Comparison of ENCODE assay signal across 19 cellular contexts in genomic region chr9:108207611-108208051, GRCh38.
DNase-seq lines count a peak whose midpoint lies in the region; ATAC-seq, FAIRE-seq and TF ChIP-seq lines count a peak whose summit lies in the region.
"Had no signal": no experiment of that assay in that cellular context is flagged by ENCODE, and none has a peak within 500 bp of the region (broad histone marks: within the 10 kb centered on the region; RNA-seq: fewer than 3 reads in every experiment).

No MANE protein-coding gene starts in this region.

- H4K20me1 ChIP-seq in MM.1S (ENCODE audit: insufficient read depth, low read length): no peaks in the 10 kb centered on the region

- H3K36me3 ChIP-seq in BJ (ENCODE audit: control insufficient read depth, insufficient read depth, low read length): no peaks in the 10 kb centered on the region
- no peaks in the 10 kb centered on the region for H3K36me3 ChIP-seq in MM.1S (replicated peaks; ENCODE audit: insufficient read depth, low read length)
- H3K36me3 ChIP-seq in trophoblast cell (ENCODE audit: control insufficient read depth in 1 of 2, insufficient read depth in 2 of 2, low read length in 2 of 2): no peaks in the 10 kb centered on the region
- H3K36me3 ChIP-seq in naive thymus-derived CD4-positive, alpha-beta T cell (ENCODE audit: control insufficient read depth in 2 of 3, insufficient read depth in 3 of 3, low read length in 3 of 3): no peaks in the 10 kb centered on the region
- H3K36me3 ChIP-seq: BE2C, heart left ventricle, prostate gland had no signal

- H3K4me1 Mint-ChIP-seq in naive thymus-derived CD4-positive, alpha-beta T cell: no peaks in the 10 kb centered on the region
- H3K4me1 Mint-ChIP-seq: activated naive CD4-positive, alpha-beta T cell treated with anti-CD3 and anti-CD28 coated beads, Interleukin-2, amount 10 ng/mL, durations not matched to agents 7 days and 5 days had no signal

- H3K4me1 ChIP-seq in MM.1S (ENCODE audit: low read length) (no peaks in the 10 kb centered on the region), trophoblast cell (ENCODE audit: control insufficient read depth in 1 of 2, insufficient read depth in 2 of 2, low read length in 2 of 2) (no peaks in the 10 kb centered on the region)
- no peaks in the 10 kb centered on the region for H3K4me1 ChIP-seq in naive thymus-derived CD4-positive, alpha-beta T cell (ENCODE audit: control insufficient read depth in 2 of 2, insufficient read depth in 2 of 2, low read length in 2 of 2)
- H3K4me1 ChIP-seq: BE2C, heart left ventricle, prostate gland had no signal

- ATAC-seq in naive thymus-derived CD4-positive, alpha-beta T cell: no peak
- ATAC-seq: heart left ventricle, HepG2 had no signal

- H3K79me1 ChIP-seq in trophoblast cell (ENCODE audit: low read length): no peaks in the 10 kb centered on the region

- H3F3A ChIP-seq in MM.1S (ENCODE audit: insufficient read depth, low read length): no peaks in the 10 kb centered on the region

- H3K9me3 Mint-ChIP-seq in naive thymus-derived CD4-positive, alpha-beta T cell: peaks cover 0 to 41% (median 5%) of the 10 kb centered on the region in 11 donors

- FAIRE-seq in GM12892 (lab: Jason Lieb, UNC): no peak
- FAIRE-seq: HepG2, keratinocyte had no signal

- no peak overlapping the region for H2BK12ac ChIP-seq in trophoblast cell (ENCODE audit: low read length)

- H3K27ac ChIP-seq in angular gyrus (ENCODE audit: low read depth, low read length) (peak overlapping the region; percentile 66), MM.1S (ENCODE audit: low read length) (no peak overlapping the region), trophoblast cell (ENCODE audit: low read depth, low read length) (no peak overlapping the region)
- H3K27ac ChIP-seq in naive thymus-derived CD4-positive, alpha-beta T cell (ENCODE audit: low read depth, low read length): no peak overlapping the region
- H3K27ac ChIP-seq: heart left ventricle, prostate gland had no signal

- DNase-seq in BJ (ENCODE audit: low read depth) (peak; percentile 29), fibroblast of the aortic adventitia (ENCODE audit: low read depth) (peak; percentile 57), renal cortical epithelial cell (ENCODE audit: low read depth) (peak; percentile 86), MM.1S (no peak), GM12892 (ENCODE audit: insufficient read length) (no peak), trophoblast cell (no peak)
- DNase-seq in naive thymus-derived CD4-positive, alpha-beta T cell: no peak
- DNase-seq: activated CD4-positive, alpha-beta T cell treated with anti-CD3 and anti-CD28 coated beads for 4 hours; activated naive CD4-positive, alpha-beta T cell treated with anti-CD3 and anti-CD28 coated beads, Interleukin-2, amount 10 ng/mL, durations not matched to agents 7 days and 5 days; BE2C; cerebellar nuclear complex; DMS 273 treated with DMSO at 0.1 percent for 48 hours; heart left ventricle; NCI-H2171 treated with DMSO at 0.1 percent for 48 hours; Right ventricle myocardium superior had no signal

- no peak overlapping the region for H3K27ac Mint-ChIP-seq in naive thymus-derived CD4-positive, alpha-beta T cell
- H3K27ac Mint-ChIP-seq: activated naive CD4-positive, alpha-beta T cell treated with anti-CD3 and anti-CD28 coated beads, Interleukin-2, amount 10 ng/mL, durations not matched to agents 7 days and 5 days had no signal

- no peak overlapping the region for H3K14ac ChIP-seq in trophoblast cell (ENCODE audit: low read length)

- H3K79me2 ChIP-seq in MM.1S (ENCODE audit: low read length) (no peaks in the 10 kb centered on the region), trophoblast cell (ENCODE audit: control insufficient read depth, insufficient read depth, low read length, poor library complexity) (no peaks in the 10 kb centered on the region)

- no peak overlapping the region for H4K91ac ChIP-seq in trophoblast cell (ENCODE audit: low read depth, low read length)

- no peak overlapping the region for H3K4me3 Mint-ChIP-seq in naive thymus-derived CD4-positive, alpha-beta T cell
- H3K4me3 Mint-ChIP-seq: activated naive CD4-positive, alpha-beta T cell treated with anti-CD3 and anti-CD28 coated beads, Interleukin-2, amount 10 ng/mL, durations not matched to agents 7 days and 5 days had no signal

- H3K23ac ChIP-seq in trophoblast cell (ENCODE audit: low read length): no peak overlapping the region

- H2BK120ac ChIP-seq in trophoblast cell (ENCODE audit: insufficient read depth, low read length, poor library complexity): no peak overlapping the region

- no peak for TF ChIP-seq POLR2A in GM12892 (IDR thresholded peaks at IDR 0.05; ENCODE audit: low read depth, low read length)

- H4K8ac ChIP-seq in trophoblast cell (ENCODE audit: low read depth, low read length): no peak overlapping the region

- H3K9me3 ChIP-seq in MM.1S (replicated peaks; ENCODE audit: insufficient read depth, low read length) (no peaks in the 10 kb centered on the region), trophoblast cell (ENCODE audit: insufficient read depth, low read depth, low read length) (no peaks in the 10 kb centered on the region)
- H3K9me3 ChIP-seq in naive thymus-derived CD4-positive, alpha-beta T cell (ENCODE audit: control insufficient read depth in 2 of 3, low read length in 3 of 3): no peaks in the 10 kb centered on the region
- H3K9me3 ChIP-seq: BE2C, prostate gland had no signal

- H3K4me2 ChIP-seq in MM.1S (ENCODE audit: low read depth, low read length) (no peak overlapping the region), trophoblast cell (ENCODE audit: low read length) (no peak overlapping the region)

- intact Hi-C loops in naive thymus-derived CD4-positive, alpha-beta T cell (cut with micrococcal nuclease): no loop called here

- TF ChIP-seq CTCF in BJ (IDR thresholded peaks at IDR 0.05; ENCODE audit: insufficient read depth, low read depth, low read length) (no peak), fibroblast of the aortic adventitia (IDR thresholded peaks at IDR 0.05; ENCODE audit: insufficient read depth, low read length) (no peak), MM.1S (IDR thresholded peaks at IDR 0.05; ENCODE audit: low read length) (no peak)

- H2BK5ac ChIP-seq in trophoblast cell (ENCODE audit: low read depth, low read length, poor library complexity): no peak overlapping the region

- no peaks in the 10 kb centered on the region for H3K27me3 Mint-ChIP-seq in naive thymus-derived CD4-positive, alpha-beta T cell
- H3K27me3 Mint-ChIP-seq: activated naive CD4-positive, alpha-beta T cell treated with anti-CD3 and anti-CD28 coated beads, Interleukin-2, amount 10 ng/mL, durations not matched to agents 7 days and 5 days had no signal

- H3K18ac ChIP-seq in trophoblast cell (ENCODE audit: low read length): no peak overlapping the region

- H3K36me3 Mint-ChIP-seq in naive thymus-derived CD4-positive, alpha-beta T cell: no peaks in the 10 kb centered on the region
- H3K36me3 Mint-ChIP-seq: activated naive CD4-positive, alpha-beta T cell treated with anti-CD3 and anti-CD28 coated beads, Interleukin-2, amount 10 ng/mL, durations not matched to agents 7 days and 5 days had no signal

- no peaks in the 10 kb centered on the region for H3K9me2 ChIP-seq in MM.1S (replicated peaks; ENCODE audit: insufficient read depth, low read length)

- WGBS in trophoblast cell (ENCODE audit: extremely low coverage, insufficient coverage, insufficient read length): no CpG with 5 or more reads among the region's 5 CpGs

- H2AFZ ChIP-seq in MM.1S (ENCODE audit: low read length) (no peak overlapping the region), trophoblast cell (ENCODE audit: insufficient read depth, low read length, poor library complexity) (no peak overlapping the region)

- H3K9ac ChIP-seq in MM.1S (ENCODE audit: low read length) (no peak overlapping the region), trophoblast cell (ENCODE audit: low read length) (no peak overlapping the region)

- H3K4me3 ChIP-seq in BJ (ENCODE audit: low read depth, low read length) (no peak overlapping the region), fibroblast of the aortic adventitia (ENCODE audit: low read depth, low read length) (no peak overlapping the region), MM.1S (ENCODE audit: low read length) (no peak overlapping the region), trophoblast cell (ENCODE audit: low read depth, low read length) (no peak overlapping the region)
- no peak overlapping the region for H3K4me3 ChIP-seq in naive thymus-derived CD4-positive, alpha-beta T cell (ENCODE audit: low read length)
- H3K4me3 ChIP-seq: heart left ventricle, prostate gland had no signal

- H3K27me3 ChIP-seq in BJ (ENCODE audit: control insufficient read depth, insufficient read depth, low read length) (no peaks in the 10 kb centered on the region), MM.1S (replicated peaks; ENCODE audit: insufficient read depth, low read length) (no peaks in the 10 kb centered on the region), trophoblast cell (ENCODE audit: insufficient read depth, low read length) (no peaks in the 10 kb centered on the region)
- no peaks in the 10 kb centered on the region for H3K27me3 ChIP-seq in naive thymus-derived CD4-positive, alpha-beta T cell (ENCODE audit: control insufficient read depth in 2 of 2, insufficient read depth in 2 of 2, low read length in 2 of 2)
- H3K27me3 ChIP-seq: BE2C, heart left ventricle had no signal

- POLR2A ChIA-PET in BJ (lab: Charles Lee): no interaction called here
- POLR2A ChIA-PET in naive thymus-derived CD4-positive, alpha-beta T cell (lab: Charles Lee): no interaction called here

- CTCF ChIA-PET in BJ (lab: Yijun Ruan, JAX): interaction anchor here (0.8 kb wide), 1 partner anchor 22 kb away, joined by 3 read pairs; no protein-coding TSS in a partner anchor
- CTCF ChIA-PET in naive thymus-derived CD4-positive, alpha-beta T cell (lab: Charles Lee): no interaction called here

- no peak overlapping the region for H3K4ac ChIP-seq in trophoblast cell (ENCODE audit: low read depth, low read length)

- no peak overlapping the region for H2AK5ac ChIP-seq in trophoblast cell (ENCODE audit: low read length)

- no peak overlapping the region for H4K12ac ChIP-seq in trophoblast cell (ENCODE audit: low read depth, low read length)

Comparison
In these comparisons a context has a peak if more than half of its experiments do, and no peak if none do; other contexts are left out.
1. DNase-seq: peak in BJ (single experiment), fibroblast of the aortic adventitia (single experiment) and renal cortical epithelial cell (single experiment); none in MM.1S (single experiment), GM12892 (single experiment), trophoblast cell (0 of 2) and naive thymus-derived CD4-positive, alpha-beta T cell (0 of 9).